In the genomic region with DNA sequence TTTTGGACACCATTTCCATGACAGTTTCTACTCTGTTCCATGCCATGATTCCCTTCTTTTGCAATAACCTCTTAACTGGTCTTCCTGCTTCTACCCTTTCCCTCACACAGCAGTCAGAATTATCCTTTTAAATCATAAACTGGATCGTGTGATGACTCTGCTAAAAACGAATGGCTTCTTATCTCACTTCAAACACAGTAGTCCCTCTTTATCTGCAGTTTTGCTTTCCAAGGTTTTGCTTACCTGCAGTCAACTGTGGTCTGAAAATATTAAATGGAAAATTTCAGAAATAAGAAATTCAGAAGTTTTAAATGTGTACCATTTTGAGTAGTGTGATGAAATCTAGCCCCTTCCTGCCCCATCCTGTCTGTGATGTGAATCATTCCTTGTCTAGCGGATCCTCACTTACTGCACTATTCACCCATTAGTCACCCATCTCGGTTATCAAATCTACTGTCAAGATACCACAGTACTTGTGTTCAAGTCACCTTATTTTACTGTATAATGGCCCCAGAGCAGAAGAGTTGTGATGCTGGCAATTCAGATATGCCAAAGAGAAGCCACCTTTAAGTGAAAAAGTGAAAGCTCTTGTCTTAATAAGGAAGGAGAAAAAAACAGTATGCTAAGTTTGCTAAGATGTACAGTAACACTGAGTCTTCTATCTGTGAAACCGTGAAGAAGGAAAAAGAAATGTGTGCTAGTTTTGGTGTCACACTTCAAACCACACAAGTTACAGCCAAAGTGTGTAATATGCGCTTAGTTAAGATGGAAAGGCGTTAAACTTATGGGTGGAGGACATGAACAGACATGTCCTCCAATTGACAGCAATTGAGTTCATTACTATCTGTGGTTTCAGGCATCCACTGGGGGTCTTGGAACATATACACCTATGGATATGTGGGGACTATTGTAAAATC, we compare ENCODE assay signal across 18 cellular contexts.
DNase-seq lines count a peak whose midpoint lies in the region; ATAC-seq and TF ChIP-seq lines count a peak whose summit lies in the region.
"Had no signal": no experiment of that assay in that cellular context is flagged by ENCODE, and none has a peak within 500 bp of the region (broad histone marks: within the 10 kb centered on the region; RNA-seq: fewer than 3 reads in every experiment).

No MANE protein-coding gene starts in this region.

- intact Hi-C loops in MCF 10A (cut with micrococcal nuclease) = loop anchor here (10.0 kb wide), 1 partner anchor 987 kb away; no protein-coding TSS in a partner anchor
- intact Hi-C loops in breast epithelium (cut with DNase I; ENCODE audit: low total_unique reads) = no loop called here

- peaks cover 10% of the 10 kb centered on the region for H3K36me3 Mint-ChIP-seq in MCF 10A (ENCODE audit: insufficient read depth, unreplicated experiment)

- no peaks in the 10 kb centered on the region for H3K36me3 ChIP-seq in breast epithelium

- no peaks in the 10 kb centered on the region for H3K27me3 ChIP-seq in breast epithelium
- H3K27me3 ChIP-seq: dorsolateral prefrontal cortex had no signal

- no peaks in the 10 kb centered on the region for H3K27me3 Mint-ChIP-seq in MCF 10A (ENCODE audit: insufficient read depth, unreplicated experiment)

- no peak for TF ChIP-seq POLR2A in breast epithelium (IDR thresholded peaks at IDR 0.05)

- H3K4me3 Mint-ChIP-seq in MCF 10A (ENCODE audit: unreplicated experiment) = no peak overlapping the region
- H3K4me3 Mint-ChIP-seq: T-helper 2 cell treated with Interferon-gamma antibody and Interleukin-4, amounts not matched to agents 5 μg/mL and 100 μg/mL, for 36 hours had no signal

- DNase-seq in MCF 10A (ENCODE audit: unreplicated experiment) (peak; percentile 68), breast epithelium (ENCODE audit: low spot score in 2 of 2) (no peak), RPMI7951 (ENCODE audit: low read depth) (peak; percentile 83), fibroblast of pulmonary artery (ENCODE audit: low read depth) (peak; percentile 62), superior temporal gyrus (ENCODE audit: extremely low spot score) (no peak), UCSD-AML1 (lab: John Stamatoyannopoulos, UW; ENCODE audit: unreplicated experiment) (no peak)
- DNase-seq: anterior cingulate cortex; DND-41; dorsolateral prefrontal cortex; kidney glomerular epithelial cell; NCI-H1092 treated with DMSO at 0.1 percent for 48 hours; NCI-H510A; retina; stimulated activated CD4-positive, alpha-beta T cell treated with anti-CD3 and anti-CD28 coated beads, Interleukin-2, amount 100 ng/mL, for 48 hours had no signal

- H3K9me3 ChIP-seq in breast epithelium = peaks cover 3 to 8% of the 10 kb centered on the region in 2 donors

- CTCF ChIA-PET in MCF 10A (lab: Yijun Ruan, JAX) = interaction anchor here (0.6 kb wide), 1 partner anchor 725 kb away, joined by 3 read pairs; no protein-coding TSS in a partner anchor

- H3K4me3 ChIP-seq in breast epithelium (no peak overlapping the region), fibroblast of pulmonary artery (replicated peaks; ENCODE audit: low read depth, low read length) (no peak overlapping the region)
- H3K4me3 ChIP-seq: dorsolateral prefrontal cortex had no signal

- H3K4me1 ChIP-seq in breast epithelium = no peaks in the 10 kb centered on the region

- ATAC-seq in GM19023 (IDR thresholded peaks at IDR 0.05; ENCODE audit: unreplicated experiment) = no peak
- ATAC-seq in HG02981 (IDR thresholded peaks at IDR 0.05; ENCODE audit: unreplicated experiment) = no peak
- ATAC-seq: Panc1 had no signal

- no peak overlapping the region for H3K27ac ChIP-seq in breast epithelium
- H3K27ac ChIP-seq: dorsolateral prefrontal cortex had no signal

- H3K4me1 Mint-ChIP-seq in MCF 10A (ENCODE audit: insufficient read depth, unreplicated experiment) = peaks cover 25% of the 10 kb centered on the region

- H3K27ac Mint-ChIP-seq in MCF 10A (ENCODE audit: low read depth, unreplicated experiment) = peak overlapping the region; percentile 49
- H3K27ac Mint-ChIP-seq: T-helper 2 cell treated with Interferon-gamma antibody and Interleukin-4, amounts not matched to agents 5 μg/mL and 100 μg/mL, for 36 hours had no signal

- no peaks in the 10 kb centered on the region for H3K9me3 Mint-ChIP-seq in MCF 10A (ENCODE audit: unreplicated experiment)

- POLR2A ChIA-PET in MCF 10A (lab: Yijun Ruan, JAX) = no interaction called here

- no peak for TF ChIP-seq CTCF in MCF 10A (IDR thresholded peaks at IDR 0.05; ENCODE audit: unreplicated experiment)
- no peak for TF ChIP-seq CTCF in breast epithelium (IDR thresholded peaks at IDR 0.05)
- TF ChIP-seq CTCF in fibroblast of pulmonary artery (IDR thresholded peaks at IDR 0.05; ENCODE audit: low read length, missing control alignments) = no peak

- no TSS peak for BruUV-seq in MCF 10A (replicated peaks; lab: Mats Ljungman, UMichigan)

Comparison
In these comparisons a context has a peak if more than half of its experiments do, and no peak if none do; other contexts are left out.
1. DNase-seq: peak in MCF 10A (single experiment), RPMI7951 (single experiment) and fibroblast of pulmonary artery (single experiment); none in breast epithelium (0 of 2), superior temporal gyrus (single experiment) and UCSD-AML1 (single experiment).